In the genomic region with DNA sequence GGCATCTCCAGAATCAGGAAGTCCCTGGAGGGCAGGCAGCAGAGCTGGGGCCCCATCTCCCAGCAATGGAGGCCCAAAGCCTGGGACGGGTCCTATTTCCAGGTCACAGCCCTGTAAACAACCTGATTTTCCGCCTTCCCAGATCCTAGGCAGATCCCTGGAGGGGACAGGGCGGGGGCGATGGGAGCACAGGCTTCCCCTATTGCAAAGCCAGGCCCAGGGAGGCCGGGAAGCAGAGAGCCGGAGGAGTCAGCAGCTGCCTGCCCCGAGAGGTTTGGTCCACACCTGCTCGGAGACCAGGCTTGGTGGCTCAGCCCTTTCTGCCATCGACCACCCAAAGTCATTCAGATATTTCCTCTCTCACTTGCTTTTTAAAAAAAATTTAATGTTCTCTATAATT, we compare ENCODE assay signal across 21 cellular contexts.
"Had no signal": no experiment of that assay in that cellular context is flagged by ENCODE, and none has a peak within 500 bp of the region (broad histone marks: within the 10 kb centered on the region; RNA-seq: fewer than 3 reads in every experiment).

No MANE protein-coding gene starts in this region.

- H3K4me3 ChIP-seq: adrenal gland, esophagus squamous epithelium, mucosa of descending colon, right atrium auricular region, tibial nerve had no signal

- ATAC-seq: left colon; mucosa of descending colon; naive thymus-derived CD8-positive, alpha-beta T cell; stimulated activated naive B cell treated with anti-CD40 and anti-IgM and Interleukin-4, amounts not matched to agents 10 μg/mL and 1 μg/mL and 100 μg/mL, for 72 hours; T-helper 17 cell; WTC11 had no signal

- H3K27ac ChIP-seq: adrenal gland, tibial nerve had no signal

- DNase-seq: activated CD4-positive, alpha-beta memory T cell treated with anti-CD3 and anti-CD28 coated beads, Interleukin-2, amount 10 ng/mL, durations not matched to agents 7 days and 5 days; activated CD4-positive, alpha-beta T cell treated with anti-CD3 and anti-CD28 coated beads for 4 hours; activated CD8-positive, alpha-beta memory T cell treated with anti-CD3 and anti-CD28 coated beads, Interleukin-2, amount 50 U/mL, for 4 hours; activated effector memory CD4-positive, alpha-beta T cell treated with anti-CD3 and anti-CD28 coated beads, Interleukin-2, amount 50 U/mL, for 16 hours; activated T-cell treated with anti-CD3 and anti-CD28 coated beads, Interleukin-2, amount 50 U/mL, for 48 hours; adrenal gland; effector CD8-positive, alpha-beta T cell; esophagus squamous epithelium; left colon; nucleus accumbens; stimulated activated CD4-positive, alpha-beta T cell treated with anti-CD3 and anti-CD28 coated beads, Interleukin-15, amount 100 ng/mL, for 24 hours; stimulated activated CD4-positive, alpha-beta T cell treated with anti-CD3 and anti-CD28 coated beads, Interleukin-4, amount 100 ng/mL, for 1 hour; stimulated activated naive B cell treated with anti-CD40 and anti-IgM and Interleukin-4, amounts not matched to agents 10 μg/mL and 1 μg/mL and 100 μg/mL, for 72 hours; T-helper 17 cell had no signal

- H3K27me3 Mint-ChIP-seq: activated naive CD4-positive, alpha-beta T cell treated with anti-CD3 and anti-CD28 coated beads, Interleukin-2, amount 50 U/mL, for 24 hours had no signal

- H3K4me3 Mint-ChIP-seq: activated CD4-positive, alpha-beta memory T cell treated with anti-CD3 and anti-CD28 coated beads, Interleukin-2, amount 10 ng/mL, durations not matched to agents 7 days and 5 days; activated naive CD4-positive, alpha-beta T cell treated with anti-CD3 and anti-CD28 coated beads, Interleukin-2, amount 50 U/mL, for 24 hours; central memory CD8-positive, alpha-beta T cell; naive thymus-derived CD8-positive, alpha-beta T cell; stimulated activated naive B cell treated with anti-CD40 and anti-IgM and Interleukin-4, amounts not matched to agents 10 μg/mL and 1 μg/mL and 100 μg/mL, for 72 hours; T-helper 17 cell; WTC11 had no signal

- H3K9me3 Mint-ChIP-seq: activated CD4-positive, alpha-beta memory T cell treated with anti-CD3 and anti-CD28 coated beads, Interleukin-2, amount 10 ng/mL, durations not matched to agents 7 days and 5 days; activated naive CD4-positive, alpha-beta T cell treated with anti-CD3 and anti-CD28 coated beads, Interleukin-2, amount 50 U/mL, for 24 hours; central memory CD8-positive, alpha-beta T cell; naive thymus-derived CD8-positive, alpha-beta T cell; stimulated activated naive B cell treated with anti-CD40 and anti-IgM and Interleukin-4, amounts not matched to agents 10 μg/mL and 1 μg/mL and 100 μg/mL, for 72 hours; WTC11 had no signal

- H3K4me1 Mint-ChIP-seq: activated CD4-positive, alpha-beta memory T cell treated with anti-CD3 and anti-CD28 coated beads, Interleukin-2, amount 10 ng/mL, durations not matched to agents 7 days and 5 days; activated naive CD4-positive, alpha-beta T cell treated with anti-CD3 and anti-CD28 coated beads, Interleukin-2, amount 50 U/mL, for 24 hours; central memory CD8-positive, alpha-beta T cell; naive thymus-derived CD8-positive, alpha-beta T cell; stimulated activated naive B cell treated with anti-CD40 and anti-IgM and Interleukin-4, amounts not matched to agents 10 μg/mL and 1 μg/mL and 100 μg/mL, for 72 hours; T-helper 17 cell had no signal

- H3K36me3 Mint-ChIP-seq: activated naive CD4-positive, alpha-beta T cell treated with anti-CD3 and anti-CD28 coated beads, Interleukin-2, amount 50 U/mL, for 24 hours; naive thymus-derived CD8-positive, alpha-beta T cell; stimulated activated naive B cell treated with anti-CD40 and anti-IgM and Interleukin-4, amounts not matched to agents 10 μg/mL and 1 μg/mL and 100 μg/mL, for 72 hours; WTC11 had no signal

- H3K27ac Mint-ChIP-seq: activated CD4-positive, alpha-beta memory T cell treated with anti-CD3 and anti-CD28 coated beads, Interleukin-2, amount 10 ng/mL, durations not matched to agents 7 days and 5 days; activated naive CD4-positive, alpha-beta T cell treated with anti-CD3 and anti-CD28 coated beads, Interleukin-2, amount 50 U/mL, for 24 hours; naive thymus-derived CD8-positive, alpha-beta T cell; stimulated activated naive B cell treated with anti-CD40 and anti-IgM and Interleukin-4, amounts not matched to agents 10 μg/mL and 1 μg/mL and 100 μg/mL, for 72 hours; T-helper 17 cell; WTC11 had no signal
